1 cellular context compared by ENCODE assay signal in the genomic region with DNA sequence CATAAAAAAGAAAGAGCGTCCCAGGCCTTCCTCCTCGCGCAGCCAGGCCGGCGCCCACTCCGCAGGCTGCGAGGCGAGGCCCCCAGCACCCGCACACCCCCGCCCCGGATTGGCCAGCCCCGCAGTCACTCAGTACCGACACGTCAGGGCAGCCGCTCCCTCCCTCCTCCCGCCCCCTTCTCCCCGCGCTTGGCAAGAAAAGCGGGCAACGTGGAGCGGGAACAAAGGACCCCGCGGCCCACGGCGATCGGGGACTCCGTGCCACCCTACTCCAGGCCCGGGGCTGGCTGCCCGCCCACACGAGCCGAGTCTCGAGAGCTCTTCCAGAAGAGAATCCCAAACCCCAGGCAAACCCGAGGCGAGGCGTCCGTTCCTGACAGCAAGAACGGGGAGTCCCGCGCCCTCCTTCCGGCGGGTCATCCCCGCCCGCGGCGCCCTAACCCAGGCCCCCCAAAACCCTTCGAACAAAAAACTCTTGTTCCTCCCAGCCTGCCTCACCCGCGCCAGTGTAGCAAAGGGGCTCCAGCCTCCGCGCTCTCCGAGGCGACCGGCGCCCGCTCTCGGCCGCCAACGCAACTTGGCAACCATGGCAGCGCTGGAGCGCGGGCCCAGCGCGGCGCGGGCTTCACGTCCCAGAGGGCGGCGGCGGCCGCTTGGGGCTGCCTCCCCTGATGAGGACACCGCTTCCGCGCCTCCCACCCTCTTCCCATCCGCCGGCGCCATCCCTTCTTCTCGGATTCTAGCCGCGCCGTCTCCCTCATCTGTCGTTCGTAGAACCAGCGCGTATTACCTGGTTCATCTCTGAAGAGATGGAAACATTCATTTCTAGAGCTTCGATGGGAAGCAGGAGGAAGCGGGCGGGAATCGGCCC.
TF ChIP-seq lines count a peak whose summit lies in the region.

No MANE protein-coding gene starts in this region.

TF ChIP-seq in A549, 52 proteins besides CTCF, POLR2A, EP300 and RAD21 (continued from another document):
- TF ChIP-seq REST (IDR thresholded peaks at IDR 0.05) (peak; percentile 25; the same call in 1 of the 2 replicates), ZSCAN20 (CRISPR knock-in tag; IDR thresholded peaks at IDR 0.05) (no peak), RARB (CRISPR knock-in tag; IDR thresholded peaks at IDR 0.05) (no peak), MAZ (IDR thresholded peaks at IDR 0.05; ENCODE audit: borderline replicate concordance, low read depth, low read length) (no peak), POLR2AphosphoS2 (conservative IDR thresholded peaks at IDR 0.05; ENCODE audit: low read length) (no peak), MAX (IDR thresholded peaks at IDR 0.05) (peak; percentile 69), TFCP2L1 (CRISPR knock-in tag; IDR thresholded peaks at IDR 0.05) (peak; percentile 18; the same call in 1 of the 2 replicates), RNF2 (IDR thresholded peaks at IDR 0.05; ENCODE audit: borderline replicate concordance, low read depth) (no peak), FOSL2 (IDR thresholded peaks at IDR 0.05) (no peak), FOSL2 (CRISPR knock-in tag; IDR thresholded peaks at IDR 0.05) (no peak), JUN (IDR thresholded peaks at IDR 0.05) (no peak), HEYL (CRISPR knock-in tag; IDR thresholded peaks at IDR 0.05) (no peak), MAFK (IDR thresholded peaks at IDR 0.05; ENCODE audit: partially characterized antibody) (no peak), USF2 (IDR thresholded peaks at IDR 0.05) (no peak), KDM5A (IDR thresholded peaks at IDR 0.05) (no peak), HMGXB4 (CRISPR knock-in tag; IDR thresholded peaks at IDR 0.05; ENCODE audit: borderline replicate concordance) (no peak), EHMT2 (IDR thresholded peaks at IDR 0.05; ENCODE audit: low read depth) (no peak), NR3C1 (IDR thresholded peaks at IDR 0.05) (no peak), CBX8 (IDR thresholded peaks at IDR 0.05) (no peak), FOXS1 (CRISPR knock-in tag; IDR thresholded peaks at IDR 0.05) (no peak), HOXA7 (CRISPR knock-in tag; IDR thresholded peaks at IDR 0.05) (no peak), SREBF2 (IDR thresholded peaks at IDR 0.05) (no peak), CHD2 (IDR thresholded peaks at IDR 0.05; ENCODE audit: low read length, partially characterized antibody) (no peak), PHF8 (IDR thresholded peaks at IDR 0.05; ENCODE audit: borderline replicate concordance, low read depth) (peak; percentile 66), ELK1 (IDR thresholded peaks at IDR 0.05; ENCODE audit: low read depth, low read length) (no peak), RCOR1 (IDR thresholded peaks at IDR 0.05; ENCODE audit: low read depth, low read length) (no peak), KDM1A (IDR thresholded peaks at IDR 0.05; ENCODE audit: low read depth) (no peak), ZNF302 (CRISPR knock-in tag; IDR thresholded peaks at IDR 0.05) (no peak), CHD4 (IDR thresholded peaks at IDR 0.05; ENCODE audit: borderline replicate concordance) (no peak), JUNB (IDR thresholded peaks at IDR 0.05) (no peak)
